ENCODE assay signal across 5 cellular contexts in genomic region chr1:207682872-207683434, GRCh38. TPM values are rescaled to one million over a fixed set of nuclear protein-coding genes. Genes with fewer than 3 reads are reported as not detected.
"Had no signal": no experiment of that assay in that cellular context is flagged by ENCODE, and none has a peak within 500 bp of the region (broad histone marks: within the 10 kb centered on the region; RNA-seq: fewer than 3 reads in every experiment).

No MANE protein-coding gene starts in this region.

RNA-seq across cellular contexts. Expression of gene CR1L, which starts 38.0 kb away (rescaled TPM):
- total RNA-seq: GM23248, H1, H4, H7, HFFc6 had no signal
- polyA plus RNA-seq: GM23248 had no signal
